2 cellular contexts compared by ENCODE assay signal in the genomic region with DNA sequence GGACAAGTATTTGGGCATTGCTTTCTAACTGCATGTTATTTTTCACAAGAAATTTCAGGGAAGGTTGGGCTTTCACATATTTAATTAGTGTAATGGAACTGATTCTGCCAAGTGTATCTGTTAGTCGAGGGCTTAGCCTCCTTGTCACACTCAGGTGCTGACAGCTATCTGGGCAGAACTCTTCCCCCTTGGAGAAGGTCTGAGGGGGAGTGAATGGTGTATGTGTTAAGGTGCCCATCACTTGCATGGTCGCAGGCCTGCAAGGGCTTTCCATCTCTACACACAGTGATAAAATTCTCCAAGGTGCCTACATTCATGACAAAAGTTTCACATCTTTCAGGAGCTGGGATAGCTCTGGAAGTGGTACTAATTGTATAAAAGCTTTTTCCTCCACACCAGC.
TF ChIP-seq lines count a peak whose summit lies in the region.

No MANE protein-coding gene starts in this region.

TF ChIP-seq in GM23338, 12 proteins besides CTCF, POLR2A, EP300 and RAD21 (continues in another document):
- TF ChIP-seq, protein P1, sequence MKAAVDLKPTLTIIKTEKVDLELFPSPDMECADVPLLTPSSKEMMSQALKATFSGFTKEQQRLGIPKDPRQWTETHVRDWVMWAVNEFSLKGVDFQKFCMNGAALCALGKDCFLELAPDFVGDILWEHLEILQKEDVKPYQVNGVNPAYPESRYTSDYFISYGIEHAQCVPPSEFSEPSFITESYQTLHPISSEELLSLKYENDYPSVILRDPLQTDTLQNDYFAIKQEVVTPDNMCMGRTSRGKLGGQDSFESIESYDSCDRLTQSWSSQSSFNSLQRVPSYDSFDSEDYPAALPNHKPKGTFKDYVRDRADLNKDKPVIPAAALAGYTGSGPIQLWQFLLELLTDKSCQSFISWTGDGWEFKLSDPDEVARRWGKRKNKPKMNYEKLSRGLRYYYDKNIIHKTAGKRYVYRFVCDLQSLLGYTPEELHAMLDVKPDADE (IDR thresholded peaks at IDR 0.05): no peak
- TF ChIP-seq POLR2AphosphoS5 (IDR thresholded peaks at IDR 0.05; ENCODE audit: low read depth) (no peak), EZH2phosphoT487 (IDR thresholded peaks at IDR 0.05; ENCODE audit: unreplicated experiment) (no peak), NANOG (IDR thresholded peaks at IDR 0.05; ENCODE audit: borderline replicate concordance) (no peak), STAT1 (IDR thresholded peaks at IDR 0.05; ENCODE audit: unreplicated experiment) (no peak), EZH2 (IDR thresholded peaks at IDR 0.05; ENCODE audit: low read depth, unreplicated experiment) (no peak), ZNF331 (CRISPR knock-in tag; IDR thresholded peaks at IDR 0.05; ENCODE audit: low read depth) (no peak), JUNB (IDR thresholded peaks at IDR 0.05; ENCODE audit: unreplicated experiment) (no peak)
- TF ChIP-seq, protein P2, sequence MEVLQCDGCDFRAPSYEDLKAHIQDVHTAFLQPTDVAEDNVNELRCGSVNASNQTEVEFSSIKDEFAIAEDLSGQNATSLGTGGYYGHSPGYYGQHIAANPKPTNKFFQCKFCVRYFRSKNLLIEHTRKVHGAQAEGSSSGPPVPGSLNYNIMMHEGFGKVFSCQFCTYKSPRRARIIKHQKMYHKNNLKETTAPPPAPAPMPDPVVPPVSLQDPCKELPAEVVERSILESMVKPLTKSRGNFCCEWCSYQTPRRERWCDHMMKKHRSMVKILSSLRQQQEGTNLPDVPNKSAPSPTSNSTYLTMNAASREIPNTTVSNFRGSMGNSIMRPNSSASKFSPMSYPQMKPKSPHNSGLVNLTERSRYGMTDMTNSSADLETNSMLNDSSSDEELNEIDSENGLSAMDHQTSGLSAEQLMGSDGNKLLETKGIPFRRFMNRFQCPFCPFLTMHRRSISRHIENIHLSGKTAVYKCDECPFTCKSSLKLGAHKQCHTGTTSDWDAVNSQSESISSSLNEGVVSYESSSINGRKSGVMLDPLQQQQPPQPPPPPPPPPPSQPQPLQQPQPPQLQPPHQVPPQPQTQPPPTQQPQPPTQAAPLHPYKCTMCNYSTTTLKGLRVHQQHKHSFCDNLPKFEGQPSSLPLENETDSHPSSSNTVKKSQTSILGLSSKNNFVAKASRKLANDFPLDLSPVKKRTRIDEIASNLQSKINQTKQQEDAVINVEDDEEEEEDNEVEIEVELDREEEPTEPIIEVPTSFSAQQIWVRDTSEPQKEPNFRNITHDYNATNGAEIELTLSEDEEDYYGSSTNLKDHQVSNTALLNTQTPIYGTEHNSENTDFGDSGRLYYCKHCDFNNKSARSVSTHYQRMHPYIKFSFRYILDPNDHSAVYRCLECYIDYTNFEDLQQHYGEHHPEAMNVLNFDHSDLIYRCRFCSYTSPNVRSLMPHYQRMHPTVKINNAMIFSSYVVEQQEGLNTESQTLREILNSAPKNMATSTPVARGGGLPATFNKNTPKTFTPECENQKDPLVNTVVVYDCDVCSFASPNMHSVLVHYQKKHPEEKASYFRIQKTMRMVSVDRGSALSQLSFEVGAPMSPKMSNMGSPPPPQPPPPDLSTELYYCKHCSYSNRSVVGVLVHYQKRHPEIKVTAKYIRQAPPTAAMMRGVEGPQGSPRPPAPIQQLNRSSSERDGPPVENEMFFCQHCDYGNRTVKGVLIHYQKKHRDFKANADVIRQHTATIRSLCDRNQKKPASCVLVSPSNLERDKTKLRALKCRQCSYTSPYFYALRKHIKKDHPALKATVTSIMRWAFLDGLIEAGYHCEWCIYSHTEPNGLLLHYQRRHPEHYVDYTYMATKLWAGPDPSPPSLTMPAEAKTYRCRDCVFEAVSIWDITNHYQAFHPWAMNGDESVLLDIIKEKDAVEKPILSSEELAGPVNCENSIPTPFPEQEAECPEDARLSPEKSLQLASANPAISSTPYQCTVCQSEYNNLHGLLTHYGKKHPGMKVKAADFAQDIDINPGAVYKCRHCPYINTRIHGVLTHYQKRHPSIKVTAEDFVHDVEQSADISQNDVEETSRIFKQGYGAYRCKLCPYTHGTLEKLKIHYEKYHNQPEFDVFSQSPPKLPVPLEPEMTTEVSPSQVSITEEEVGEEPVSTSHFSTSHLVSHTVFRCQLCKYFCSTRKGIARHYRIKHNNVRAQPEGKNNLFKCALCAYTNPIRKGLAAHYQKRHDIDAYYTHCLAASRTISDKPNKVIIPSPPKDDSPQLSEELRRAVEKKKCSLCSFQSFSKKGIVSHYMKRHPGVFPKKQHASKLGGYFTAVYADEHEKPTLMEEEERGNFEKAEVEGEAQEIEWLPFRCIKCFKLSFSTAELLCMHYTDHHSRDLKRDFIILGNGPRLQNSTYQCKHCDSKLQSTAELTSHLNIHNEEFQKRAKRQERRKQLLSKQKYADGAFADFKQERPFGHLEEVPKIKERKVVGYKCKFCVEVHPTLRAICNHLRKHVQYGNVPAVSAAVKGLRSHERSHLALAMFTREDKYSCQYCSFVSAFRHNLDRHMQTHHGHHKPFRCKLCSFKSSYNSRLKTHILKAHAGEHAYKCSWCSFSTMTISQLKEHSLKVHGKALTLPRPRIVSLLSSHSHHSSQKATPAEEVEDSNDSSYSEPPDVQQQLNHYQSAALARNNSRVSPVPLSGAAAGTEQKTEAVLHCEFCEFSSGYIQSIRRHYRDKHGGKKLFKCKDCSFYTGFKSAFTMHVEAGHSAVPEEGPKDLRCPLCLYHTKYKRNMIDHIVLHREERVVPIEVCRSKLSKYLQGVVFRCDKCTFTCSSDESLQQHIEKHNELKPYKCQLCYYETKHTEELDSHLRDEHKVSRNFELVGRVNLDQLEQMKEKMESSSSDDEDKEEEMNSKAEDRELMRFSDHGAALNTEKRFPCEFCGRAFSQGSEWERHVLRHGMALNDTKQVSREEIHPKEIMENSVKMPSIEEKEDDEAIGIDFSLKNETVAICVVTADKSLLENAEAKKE (CRISPR knock-in tag; IDR thresholded peaks at IDR 0.05): no peak
- TF ChIP-seq, protein P3, sequence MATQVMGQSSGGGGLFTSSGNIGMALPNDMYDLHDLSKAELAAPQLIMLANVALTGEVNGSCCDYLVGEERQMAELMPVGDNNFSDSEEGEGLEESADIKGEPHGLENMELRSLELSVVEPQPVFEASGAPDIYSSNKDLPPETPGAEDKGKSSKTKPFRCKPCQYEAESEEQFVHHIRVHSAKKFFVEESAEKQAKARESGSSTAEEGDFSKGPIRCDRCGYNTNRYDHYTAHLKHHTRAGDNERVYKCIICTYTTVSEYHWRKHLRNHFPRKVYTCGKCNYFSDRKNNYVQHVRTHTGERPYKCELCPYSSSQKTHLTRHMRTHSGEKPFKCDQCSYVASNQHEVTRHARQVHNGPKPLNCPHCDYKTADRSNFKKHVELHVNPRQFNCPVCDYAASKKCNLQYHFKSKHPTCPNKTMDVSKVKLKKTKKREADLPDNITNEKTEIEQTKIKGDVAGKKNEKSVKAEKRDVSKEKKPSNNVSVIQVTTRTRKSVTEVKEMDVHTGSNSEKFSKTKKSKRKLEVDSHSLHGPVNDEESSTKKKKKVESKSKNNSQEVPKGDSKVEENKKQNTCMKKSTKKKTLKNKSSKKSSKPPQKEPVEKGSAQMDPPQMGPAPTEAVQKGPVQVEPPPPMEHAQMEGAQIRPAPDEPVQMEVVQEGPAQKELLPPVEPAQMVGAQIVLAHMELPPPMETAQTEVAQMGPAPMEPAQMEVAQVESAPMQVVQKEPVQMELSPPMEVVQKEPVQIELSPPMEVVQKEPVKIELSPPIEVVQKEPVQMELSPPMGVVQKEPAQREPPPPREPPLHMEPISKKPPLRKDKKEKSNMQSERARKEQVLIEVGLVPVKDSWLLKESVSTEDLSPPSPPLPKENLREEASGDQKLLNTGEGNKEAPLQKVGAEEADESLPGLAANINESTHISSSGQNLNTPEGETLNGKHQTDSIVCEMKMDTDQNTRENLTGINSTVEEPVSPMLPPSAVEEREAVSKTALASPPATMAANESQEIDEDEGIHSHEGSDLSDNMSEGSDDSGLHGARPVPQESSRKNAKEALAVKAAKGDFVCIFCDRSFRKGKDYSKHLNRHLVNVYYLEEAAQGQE (IDR thresholded peaks at IDR 0.05; ENCODE audit: unreplicated experiment): no peak

TF ChIP-seq in GM12878, 131 proteins besides CTCF, POLR2A, EP300 and RAD21 (continued from another document):
- TF ChIP-seq, protein P4, sequence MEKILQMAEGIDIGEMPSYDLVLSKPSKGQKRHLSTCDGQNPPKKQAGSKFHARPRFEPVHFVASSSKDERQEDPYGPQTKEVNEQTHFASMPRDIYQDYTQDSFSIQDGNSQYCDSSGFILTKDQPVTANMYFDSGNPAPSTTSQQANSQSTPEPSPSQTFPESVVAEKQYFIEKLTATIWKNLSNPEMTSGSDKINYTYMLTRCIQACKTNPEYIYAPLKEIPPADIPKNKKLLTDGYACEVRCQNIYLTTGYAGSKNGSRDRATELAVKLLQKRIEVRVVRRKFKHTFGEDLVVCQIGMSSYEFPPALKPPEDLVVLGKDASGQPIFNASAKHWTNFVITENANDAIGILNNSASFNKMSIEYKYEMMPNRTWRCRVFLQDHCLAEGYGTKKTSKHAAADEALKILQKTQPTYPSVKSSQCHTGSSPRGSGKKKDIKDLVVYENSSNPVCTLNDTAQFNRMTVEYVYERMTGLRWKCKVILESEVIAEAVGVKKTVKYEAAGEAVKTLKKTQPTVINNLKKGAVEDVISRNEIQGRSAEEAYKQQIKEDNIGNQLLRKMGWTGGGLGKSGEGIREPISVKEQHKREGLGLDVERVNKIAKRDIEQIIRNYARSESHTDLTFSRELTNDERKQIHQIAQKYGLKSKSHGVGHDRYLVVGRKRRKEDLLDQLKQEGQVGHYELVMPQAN (conservative IDR thresholded peaks at IDR 0.05): no peak
